Comparison of ENCODE assay signal across 21 cellular contexts in the genomic region with DNA sequence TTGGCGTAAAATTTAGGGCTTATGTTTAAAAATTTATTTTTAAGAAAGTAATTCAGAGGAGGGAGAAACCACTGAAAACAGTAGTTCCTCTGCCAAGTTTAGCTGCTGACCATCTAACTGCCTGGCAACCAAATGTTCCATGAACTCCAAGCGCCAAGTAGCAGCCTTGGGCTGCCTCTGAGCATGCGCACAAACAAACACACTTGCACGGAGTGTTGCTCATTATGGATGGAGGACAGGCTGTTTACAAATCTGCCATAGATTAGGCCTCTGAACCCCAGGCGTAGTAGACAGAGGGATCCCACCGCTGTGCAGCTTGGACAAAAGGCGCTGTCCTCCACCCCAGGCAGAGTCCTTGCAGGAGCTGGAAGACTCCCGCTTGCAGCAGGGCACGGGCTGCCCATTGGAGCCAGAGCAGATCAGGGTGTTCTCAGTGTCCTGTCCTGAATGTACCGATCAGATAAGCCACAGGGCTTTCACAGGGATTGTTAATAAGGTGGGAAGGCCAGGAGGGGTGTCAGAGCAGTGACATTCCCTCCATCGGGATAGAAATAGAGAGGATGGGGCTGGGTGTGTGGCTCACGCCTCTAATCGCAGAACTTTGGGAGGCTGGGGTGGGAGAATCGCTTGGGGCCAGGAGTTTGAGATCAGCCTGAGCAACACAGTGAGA. TPM values are rescaled to one million over a fixed set of nuclear protein-coding genes. Genes with fewer than 3 reads are reported as not detected.
DNase-seq lines count a peak whose midpoint lies in the region; ATAC-seq and TF ChIP-seq lines count a peak whose summit lies in the region.
"Had no signal": no experiment of that assay in that cellular context is flagged by ENCODE, and none has a peak within 500 bp of the region (broad histone marks: within the 10 kb centered on the region; RNA-seq: fewer than 3 reads in every experiment).

No MANE protein-coding gene starts in this region.

- no peak overlapping the region for H3K9ac ChIP-seq in mesendoderm (ENCODE audit: low read length)

- no peaks in the 10 kb centered on the region for H3K9me3 Mint-ChIP-seq in GM23338
- H3K9me3 Mint-ChIP-seq: activated T-helper 17 cell treated with anti-CD3 and anti-CD28 coated beads, Interleukin-2, amount 50 U/mL, for 72 hours had no signal

- H3K79me1 ChIP-seq in mesendoderm (ENCODE audit: low read length): no peaks in the 10 kb centered on the region

- no peak overlapping the region for H4K5ac ChIP-seq in mesendoderm (ENCODE audit: low read length)

- H3K18ac ChIP-seq in mesendoderm (ENCODE audit: low read length): no peak overlapping the region

- H3K36me3 Mint-ChIP-seq in GM23338 (ENCODE audit: low read depth): no peaks in the 10 kb centered on the region
- H3K36me3 Mint-ChIP-seq: activated CD8-positive, alpha-beta memory T cell treated with anti-CD3 and anti-CD28 coated beads, Interleukin-2, amount 10 ng/mL, durations not matched to agents 7 days and 5 days had no signal

- peaks cover 3% of the 10 kb centered on the region; the same call in 1 of the 2 replicates for H3K9me2 ChIP-seq in GM23338 (ENCODE audit: insufficient read depth)

- H3K79me2 ChIP-seq in GM23338 (replicated peaks; ENCODE audit: insufficient read depth) (no peaks in the 10 kb centered on the region), mesendoderm (ENCODE audit: control insufficient read depth, insufficient read depth, low read length) (no peaks in the 10 kb centered on the region)

- no peak overlapping the region for H2BK120ac ChIP-seq in mesendoderm (ENCODE audit: low read depth, low read length)

- ATAC-seq in GM23338 (no peak), GM19397 (IDR thresholded peaks at IDR 0.05; ENCODE audit: unreplicated experiment) (no peak)
- ATAC-seq: activated CD4-positive, alpha-beta T cell treated with anti-CD3 and anti-CD28 coated beads for 36 hours; activated CD8-positive, alpha-beta memory T cell treated with anti-CD3 and anti-CD28 coated beads, Interleukin-2, amount 10 ng/mL, durations not matched to agents 7 days and 5 days; activated T-helper 17 cell treated with anti-CD3 and anti-CD28 coated beads, Interleukin-2, amount 50 U/mL, for 72 hours; lower lobe of right lung; stimulated activated naive CD8-positive, alpha-beta T cell treated with anti-CD3 and anti-CD28 coated beads, Interleukin-15, Interleukin-2, amounts not matched to agents 100 U/mL and 50 U/mL, for 24 hours had no signal

- no peak overlapping the region for H2BK15ac ChIP-seq in mesendoderm (replicated peaks; ENCODE audit: low read depth)

- peak overlapping the region; percentile 52; the same call in 1 of the 2 replicates for H2AFZ ChIP-seq in GM23338

- DNase-seq in GM23338 (ENCODE audit: low spot score): no peak
- peak; percentile 20 for DNase-seq in astrocyte of the hippocampus (ENCODE audit: low read depth, low spot score)
- peak; percentile 86 for DNase-seq in mesendoderm
- peak; percentile 42 for DNase-seq in stromal cell of bone marrow (ENCODE audit: low read depth)
- no peak for DNase-seq in stimulated activated CD4-positive, alpha-beta T cell treated with anti-CD3 and anti-CD28 coated beads, Interleukin-2, amount 100 ng/mL, for 48 hours
- no peak for DNase-seq in NK-92 (lab: John Stamatoyannopoulos, UW; ENCODE audit: unreplicated experiment)
- DNase-seq in activated T-cell treated with anti-CD3 and anti-CD28 coated beads, Interleukin-2, amount 50 U/mL, for 48 hours: no peak
- DNase-seq: activated CD4-positive, alpha-beta T cell treated with anti-CD3 and anti-CD28 coated beads for 36 hours; activated CD8-positive, alpha-beta memory T cell treated with anti-CD3 and anti-CD28 coated beads, Interleukin-2, amount 10 ng/mL, durations not matched to agents 7 days and 5 days; cortex of kidney; DND-41; lower lobe of right lung; naive B cell; NCI-H1417; NCI-H510A treated with DMSO at 0.1 percent for 48 hours; stimulated activated naive CD8-positive, alpha-beta T cell treated with anti-CD3 and anti-CD28 coated beads, Interleukin-15, Interleukin-2, amounts not matched to agents 100 U/mL and 50 U/mL, for 24 hours had no signal

- H3F3A ChIP-seq in GM23338 (replicated peaks; ENCODE audit: low read depth): no peaks in the 10 kb centered on the region

- no peak overlapping the region for H2AK5ac ChIP-seq in mesendoderm (ENCODE audit: low read length)

- no CpG with 5 or more reads among the region's 14 CpGs for WGBS in mesendoderm (ENCODE audit: extremely low coverage, insufficient coverage, low lambda C conversion rate)

- H3K27ac ChIP-seq in GM23338 (ENCODE audit: low read depth) (no peak overlapping the region), mesendoderm (ENCODE audit: low read depth, low read length) (no peak overlapping the region)
- H3K27ac ChIP-seq: lower lobe of right lung, skin epidermis, upper lobe of left lung had no signal

- H3K27me3 ChIP-seq in GM23338 (ENCODE audit: insufficient read depth) (no peaks in the 10 kb centered on the region), mesendoderm (ENCODE audit: insufficient read depth, low read length, poor library complexity) (no peaks in the 10 kb centered on the region)
- H3K27me3 ChIP-seq: upper lobe of left lung had no signal

- H3K36me3 ChIP-seq in GM23338 (ENCODE audit: insufficient read depth): no peaks in the 10 kb centered on the region
- no peaks in the 10 kb centered on the region for H3K36me3 ChIP-seq in mesendoderm (ENCODE audit: control insufficient read depth, insufficient read depth, low read length)
- H3K36me3 ChIP-seq: lower lobe of right lung, upper lobe of left lung had no signal

- H3K27me3 Mint-ChIP-seq in GM23338 (ENCODE audit: insufficient read depth, low read depth, poor library complexity): no peaks in the 10 kb centered on the region
- H3K27me3 Mint-ChIP-seq: activated CD8-positive, alpha-beta memory T cell treated with anti-CD3 and anti-CD28 coated beads, Interleukin-2, amount 10 ng/mL, durations not matched to agents 7 days and 5 days; progenitor cell of endocrine pancreas had no signal

- no peak for TF ChIP-seq CTCF in GM23338 (conservative IDR thresholded peaks at IDR 0.05; ENCODE audit: low read depth in 2 of 2)

- no peaks in the 10 kb centered on the region for H4K20me1 ChIP-seq in GM23338 (replicated peaks; ENCODE audit: insufficient read depth)

- H3K23ac ChIP-seq in mesendoderm (ENCODE audit: low read length): no peak overlapping the region

- peaks cover 4% of the 10 kb centered on the region; the same call in 1 of the 3 replicates for H3K4me1 Mint-ChIP-seq in GM23338
- H3K4me1 Mint-ChIP-seq: activated CD4-positive, alpha-beta T cell treated with anti-CD3 and anti-CD28 coated beads for 36 hours; activated CD8-positive, alpha-beta memory T cell treated with anti-CD3 and anti-CD28 coated beads, Interleukin-2, amount 10 ng/mL, durations not matched to agents 7 days and 5 days; activated T-helper 17 cell treated with anti-CD3 and anti-CD28 coated beads, Interleukin-2, amount 50 U/mL, for 72 hours; naive B cell had no signal

- H3K4me1 ChIP-seq in GM23338 (ENCODE audit: insufficient read depth) (no peaks in the 10 kb centered on the region), mesendoderm (ENCODE audit: control insufficient read depth, low read depth, low read length) (peaks cover 4% of the 10 kb centered on the region)
- H3K4me1 ChIP-seq: lower lobe of right lung, upper lobe of left lung had no signal

- H3K4me3 Mint-ChIP-seq in GM23338: no peak overlapping the region
- H3K4me3 Mint-ChIP-seq: activated CD4-positive, alpha-beta T cell treated with anti-CD3 and anti-CD28 coated beads for 36 hours; activated CD8-positive, alpha-beta memory T cell treated with anti-CD3 and anti-CD28 coated beads, Interleukin-2, amount 10 ng/mL, durations not matched to agents 7 days and 5 days; activated T-helper 17 cell treated with anti-CD3 and anti-CD28 coated beads, Interleukin-2, amount 50 U/mL, for 72 hours; naive B cell had no signal

- H3K4me3 ChIP-seq in GM23338: no peak overlapping the region
- no peak overlapping the region for H3K4me3 ChIP-seq in mesendoderm (ENCODE audit: low read length)
- H3K4me3 ChIP-seq: lower lobe of right lung, skin epidermis, upper lobe of left lung had no signal

- peak overlapping the region; percentile 3 for H3K56ac ChIP-seq in mesendoderm (ENCODE audit: low read length)

- H2BK5ac ChIP-seq in mesendoderm (ENCODE audit: low read length): no peak overlapping the region

- H4K8ac ChIP-seq in mesendoderm (ENCODE audit: low read depth, low read length): no peak overlapping the region

- peak overlapping the region; percentile 0 for H3K4ac ChIP-seq in mesendoderm (ENCODE audit: low read depth, low read length)

- H3K27ac Mint-ChIP-seq in GM23338: no peak overlapping the region
- H3K27ac Mint-ChIP-seq: activated CD4-positive, alpha-beta T cell treated with anti-CD3 and anti-CD28 coated beads for 36 hours; activated CD8-positive, alpha-beta memory T cell treated with anti-CD3 and anti-CD28 coated beads, Interleukin-2, amount 10 ng/mL, durations not matched to agents 7 days and 5 days; activated T-helper 17 cell treated with anti-CD3 and anti-CD28 coated beads, Interleukin-2, amount 50 U/mL, for 72 hours; naive B cell; progenitor cell of endocrine pancreas had no signal

- no peak overlapping the region for H3K4me2 ChIP-seq in GM23338
- H3K4me2 ChIP-seq in mesendoderm (ENCODE audit: low read length): no peak overlapping the region

TF ChIP-seq in GM23338, 12 proteins besides CTCF, POLR2A, EP300 and RAD21 (continues in another document):
- TF ChIP-seq CREB1 (CRISPR knock-in tag; IDR thresholded peaks at IDR 0.05; ENCODE audit: low read depth) (no peak), ZNF114 (CRISPR knock-in tag; IDR thresholded peaks at IDR 0.05) (no peak), EZH2phosphoT487 (IDR thresholded peaks at IDR 0.05; ENCODE audit: unreplicated experiment) (no peak), ZNF331 (CRISPR knock-in tag; IDR thresholded peaks at IDR 0.05; ENCODE audit: low read depth) (no peak), STAT1 (IDR thresholded peaks at IDR 0.05; ENCODE audit: unreplicated experiment) (no peak), JUNB (IDR thresholded peaks at IDR 0.05; ENCODE audit: unreplicated experiment) (no peak), NANOG (IDR thresholded peaks at IDR 0.05; ENCODE audit: borderline replicate concordance) (no peak)

RNA-seq across cellular contexts. Expression of gene LYZL1, which starts 47.7 kb away (rescaled TPM):
- not detected in 2 replicates for total RNA-seq in GM23338 (2014; rRNA removed; shearing (Covaris generic))
- not detected in 2 replicates for polyA plus RNA-seq in GM23338 (2016; fragmentation: Nextera tagmentation; extraction: Ambion mirVana)
- polyA plus RNA-seq in mesendoderm (2013, experiment 1 of 2): not detected
- polyA plus RNA-seq in mesendoderm (2013, experiment 2 of 2): not detected
- total RNA-seq: activated CD4-positive, alpha-beta T cell treated with anti-CD3 and anti-CD28 coated beads for 36 hours; activated CD8-positive, alpha-beta memory T cell treated with anti-CD3 and anti-CD28 coated beads, Interleukin-2, amount 10 ng/mL, durations not matched to agents 7 days and 5 days; activated T-helper 17 cell treated with anti-CD3 and anti-CD28 coated beads, Interleukin-2, amount 50 U/mL, for 72 hours; lower lobe of right lung; progenitor cell of endocrine pancreas; upper lobe of left lung had no signal

Comparison
In these comparisons a context has a peak if more than half of its experiments do, and no peak if none do; other contexts are left out.
1. DNase-seq: peak in astrocyte of the hippocampus (single experiment), mesendoderm (single experiment) and stromal cell of bone marrow (single experiment); none in GM23338 (single experiment), stimulated activated CD4-positive, alpha-beta T cell treated with anti-CD3 and anti-CD28 coated beads, Interleukin-2, amount 100 ng/mL, for 48 hours (0 of 2), NK-92 (single experiment) and activated T-cell treated with anti-CD3 and anti-CD28 coated beads, Interleukin-2, amount 50 U/mL, for 48 hours (0 of 2).